8 cellular contexts compared by ENCODE assay signal in genomic region chr6:158057213-158057987, GRCh38.
DNase-seq lines count a peak whose midpoint lies in the region; ATAC-seq and TF ChIP-seq lines count a peak whose summit lies in the region.

No MANE protein-coding gene starts in this region.

- CTCF ChIA-PET in activated CD4-positive, alpha-beta memory T cell treated with anti-CD3 and anti-CD28 coated beads, Interleukin-2, amount 10 ng/mL, durations not matched to agents 7 days and 5 days (lab: Charles Lee) = interaction anchor here (0.7 to 6.2 kb wide), 4 partner anchors 9 to 168 kb away, joined by 3 to 23 read pairs (median 4); no protein-coding TSS in a partner anchor

- POLR2A ChIA-PET in activated CD4-positive, alpha-beta memory T cell treated with anti-CD3 and anti-CD28 coated beads, Interleukin-2, amount 10 ng/mL, durations not matched to agents 7 days and 5 days (lab: Charles Lee) = interaction anchor here (1.0 to 1.8 kb wide), 4 partner anchors 9 to 74 kb away, joined by 3 to 5 read pairs (median 4); no protein-coding TSS in a partner anchor

- peak; percentile 52 for ATAC-seq in HG02938 (IDR thresholded peaks at IDR 0.05; ENCODE audit: unreplicated experiment)

- peaks cover 33% of the 10 kb centered on the region for H3K4me1 Mint-ChIP-seq in activated CD4-positive, alpha-beta memory T cell treated with anti-CD3 and anti-CD28 coated beads, Interleukin-2, amount 10 ng/mL, durations not matched to agents 7 days and 5 days

- H3K36me3 Mint-ChIP-seq in activated CD4-positive, alpha-beta memory T cell treated with anti-CD3 and anti-CD28 coated beads, Interleukin-2, amount 10 ng/mL, durations not matched to agents 7 days and 5 days (ENCODE audit: low read depth) = peaks cover 39% of the 10 kb centered on the region

- H3K4me3 Mint-ChIP-seq in activated CD4-positive, alpha-beta memory T cell treated with anti-CD3 and anti-CD28 coated beads, Interleukin-2, amount 10 ng/mL, durations not matched to agents 7 days and 5 days = no peak overlapping the region

- H3K4me3 ChIP-seq in kidney epithelial cell (ENCODE audit: low read depth, low read length) = no peak overlapping the region

- peak overlapping the region; percentile 5 for H3K27ac Mint-ChIP-seq in activated CD4-positive, alpha-beta memory T cell treated with anti-CD3 and anti-CD28 coated beads, Interleukin-2, amount 10 ng/mL, durations not matched to agents 7 days and 5 days

- H3K27me3 ChIP-seq in kidney epithelial cell (ENCODE audit: control insufficient read depth, insufficient read depth, low read length) = no peaks in the 10 kb centered on the region

- peak; percentile 55 for DNase-seq in 8988T
- DNase-seq in activated CD4-positive, alpha-beta memory T cell treated with anti-CD3 and anti-CD28 coated beads, Interleukin-2, amount 10 ng/mL, durations not matched to agents 7 days and 5 days = no peak
- DNase-seq in kidney epithelial cell (ENCODE audit: low read depth) = peak; percentile 88
- no peak for DNase-seq in islet precursor cell
- DNase-seq in germinal center (ENCODE audit: low spot score) = no peak
- no peak for DNase-seq in NCI-H146 (lab: John Stamatoyannopoulos, UW)
- no peak for DNase-seq in HuH-7.5 (ENCODE audit: low spot score)

- H3K36me3 ChIP-seq in kidney epithelial cell (ENCODE audit: control insufficient read depth, insufficient read depth, low read length) = peaks cover 2% of the 10 kb centered on the region

- TF ChIP-seq CTCF in kidney epithelial cell (IDR thresholded peaks at IDR 0.05; ENCODE audit: insufficient read depth, low read length, poor library complexity, severe bottlenecking) = no peak

- no peaks in the 10 kb centered on the region for H3K27me3 Mint-ChIP-seq in activated CD4-positive, alpha-beta memory T cell treated with anti-CD3 and anti-CD28 coated beads, Interleukin-2, amount 10 ng/mL, durations not matched to agents 7 days and 5 days

- no peaks in the 10 kb centered on the region for H3K9me3 Mint-ChIP-seq in activated CD4-positive, alpha-beta memory T cell treated with anti-CD3 and anti-CD28 coated beads, Interleukin-2, amount 10 ng/mL, durations not matched to agents 7 days and 5 days

Comparison
In these comparisons a context has a peak if more than half of its experiments do, and no peak if none do; other contexts are left out.
1. DNase-seq: peak in 8988T (single experiment) and kidney epithelial cell (single experiment); none in activated CD4-positive, alpha-beta memory T cell treated with anti-CD3 and anti-CD28 coated beads, Interleukin-2, amount 10 ng/mL, durations not matched to agents 7 days and 5 days (single experiment), islet precursor cell (single experiment), germinal center (single experiment), NCI-H146 (single experiment) and HuH-7.5 (single experiment).